27 cellular contexts compared by ENCODE assay signal in genomic region chr3:148435534-148435933, GRCh38.
"Had no signal": no experiment of that assay in that cellular context is flagged by ENCODE, and none has a peak within 500 bp of the region (broad histone marks: within the 10 kb centered on the region; RNA-seq: fewer than 3 reads in every experiment).

No MANE protein-coding gene starts in this region.

- H3K4me1 ChIP-seq: colonic mucosa, esophagus muscularis mucosa, esophagus squamous epithelium, foreskin keratinocyte, gastrocnemius medialis, gastroesophageal sphincter, heart left ventricle, heart right ventricle had no signal

- FAIRE-seq: endometrium, endothelial cell of umbilical vein, frontal cortex had no signal

- H3K9me3 ChIP-seq: colonic mucosa, esophagus muscularis mucosa, esophagus squamous epithelium, gastrocnemius medialis, gastroesophageal sphincter had no signal

- H3K36me3 ChIP-seq: colonic mucosa, esophagus muscularis mucosa, esophagus squamous epithelium, gastrocnemius medialis, gastroesophageal sphincter, heart left ventricle, heart right ventricle had no signal

- DNase-seq: colonic mucosa; cortex of kidney; dermis blood vessel endothelial cell; dorsolateral prefrontal cortex; effector CD4-positive, alpha-beta T cell; effector CD8-positive, alpha-beta T cell; effector memory CD4-positive, alpha-beta T cell; effector memory CD8-positive, alpha-beta T cell; endodermal cell; erythroblast; esophagus squamous epithelium; foreskin fibroblast; foreskin keratinocyte; foreskin melanocyte; gastrocnemius medialis; glutamatergic neuron; head of caudate nucleus; heart left ventricle; heart right ventricle had no signal

- ATAC-seq: effector memory CD8-positive, alpha-beta T cell; esophagus mucosa; foreskin keratinocyte; gastrocnemius medialis; gastroesophageal sphincter; heart left ventricle; heart right ventricle had no signal

- H3K27ac ChIP-seq: colonic mucosa, coronary artery, dorsolateral prefrontal cortex, epithelial cell of prostate, esophagus muscularis mucosa, esophagus squamous epithelium, foreskin keratinocyte, gastrocnemius medialis, gastroesophageal sphincter, heart left ventricle, heart right ventricle had no signal

- H3K27me3 ChIP-seq: colonic mucosa, esophagus muscularis mucosa, esophagus squamous epithelium, foreskin keratinocyte, gastrocnemius medialis, gastroesophageal sphincter, heart left ventricle, heart right ventricle had no signal

- H3K4me3 ChIP-seq: colonic mucosa, coronary artery, dorsolateral prefrontal cortex, esophagus muscularis mucosa, esophagus squamous epithelium, gastrocnemius medialis, gastroesophageal sphincter, heart left ventricle, heart right ventricle had no signal
